11 cellular contexts compared by ENCODE assay signal in genomic region chrX:9538544-9539045, GRCh38.
DNase-seq lines count a peak whose midpoint lies in the region; ATAC-seq and TF ChIP-seq lines count a peak whose summit lies in the region.
"Had no signal": no experiment of that assay in that cellular context is flagged by ENCODE, and none has a peak within 500 bp of the region (broad histone marks: within the 10 kb centered on the region; RNA-seq: fewer than 3 reads in every experiment).

No MANE protein-coding gene starts in this region.

- no peaks in the 10 kb centered on the region for H3K9me3 Mint-ChIP-seq in naive thymus-derived CD8-positive, alpha-beta T cell
- H3K9me3 Mint-ChIP-seq: activated T-cell treated with anti-CD3 and anti-CD28 coated beads, Interleukin-2, amount 50 U/mL, for 24 hours had no signal

- TF ChIP-seq POLR2A in Peyer's patch (IDR thresholded peaks at IDR 0.05): no peak

- POLR2A ChIA-PET in naive thymus-derived CD8-positive, alpha-beta T cell (lab: Charles Lee): no interaction called here

- no peaks in the 10 kb centered on the region for H3K4me1 ChIP-seq in Peyer's patch
- no peaks in the 10 kb centered on the region for H3K4me1 ChIP-seq in effector memory CD4-positive, alpha-beta T cell (ENCODE audit: control insufficient read depth, insufficient read depth, low read length, poor library complexity, severe bottlenecking)

- DNase-seq in G401 (ENCODE audit: low spot score): peak; percentile 80
- DNase-seq in NCI-H1694 treated with DMSO at 0.1 percent for 48 hours (lab: John Stamatoyannopoulos, UW): peak; percentile 61
- DNase-seq in Peyer's patch: peak in 2 of 3 donors; percentile 65 to 70
- peak in 1 of 10 donors; percentile 5 for DNase-seq in naive thymus-derived CD8-positive, alpha-beta T cell
- DNase-seq in effector memory CD4-positive, alpha-beta T cell: no peak
- DNase-seq in iPS-NIHi11 (ENCODE audit: low spot score): no peak
- DNase-seq: activated T-cell treated with anti-CD3 and anti-CD28 coated beads, Interleukin-2, amount 50 U/mL, for 24 hours; PC-9 had no signal

- H3K27me3 ChIP-seq in Peyer's patch: no peaks in the 10 kb centered on the region
- no peaks in the 10 kb centered on the region for H3K27me3 ChIP-seq in effector memory CD4-positive, alpha-beta T cell (replicated peaks; ENCODE audit: control insufficient read depth, insufficient read depth, low read length, poor library complexity, severe bottlenecking)
- H3K27me3 ChIP-seq: ovary had no signal

- H3K27ac Mint-ChIP-seq in naive thymus-derived CD8-positive, alpha-beta T cell: peak overlapping the region in 6 of 10 donors; percentile 30 to 92 (median 62)
- H3K27ac Mint-ChIP-seq: activated T-cell treated with anti-CD3 and anti-CD28 coated beads, Interleukin-2, amount 50 U/mL, for 24 hours; IgD-negative memory B cell had no signal

- H3K36me3 Mint-ChIP-seq in naive thymus-derived CD8-positive, alpha-beta T cell: peaks cover 4 to 19% (median 7%) of the 10 kb centered on the region in 3 donors

- ATAC-seq in naive thymus-derived CD8-positive, alpha-beta T cell: peak; percentile 28 to 54
- no peak for ATAC-seq in HG03196 (IDR thresholded peaks at IDR 0.05; ENCODE audit: unreplicated experiment)

- H3K36me3 ChIP-seq in Peyer's patch: no peaks in the 10 kb centered on the region
- no peaks in the 10 kb centered on the region for H3K36me3 ChIP-seq in effector memory CD4-positive, alpha-beta T cell (ENCODE audit: control insufficient read depth, insufficient read depth, low read length)
- H3K36me3 ChIP-seq: ovary had no signal

- peak overlapping the region in 1 of 4 donors; percentile 3 for H3K27ac ChIP-seq in Peyer's patch
- H3K27ac ChIP-seq in effector memory CD4-positive, alpha-beta T cell (ENCODE audit: insufficient read depth, low read length, poor library complexity, severe bottlenecking): no peak overlapping the region
- H3K27ac ChIP-seq: ovary, PC-9 had no signal

- TF ChIP-seq CTCF in Peyer's patch (IDR thresholded peaks at IDR 0.05): no peak

- no peaks in the 10 kb centered on the region for H3K9me3 ChIP-seq in Peyer's patch
- no peaks in the 10 kb centered on the region for H3K9me3 ChIP-seq in effector memory CD4-positive, alpha-beta T cell (ENCODE audit: control insufficient read depth, low read length)
- H3K9me3 ChIP-seq: ovary had no signal

- no peaks in the 10 kb centered on the region for H3K27me3 Mint-ChIP-seq in naive thymus-derived CD8-positive, alpha-beta T cell

- no peak overlapping the region for H3K4me3 ChIP-seq in Peyer's patch
- H3K4me3 ChIP-seq in effector memory CD4-positive, alpha-beta T cell (ENCODE audit: insufficient read depth, low read depth, low read length, poor library complexity, severe bottlenecking): no peak overlapping the region
- H3K4me3 ChIP-seq: ovary, PC-9 had no signal

- peak overlapping the region in 6 of 10 donors; percentile 8 to 49 (median 22) for H3K4me3 Mint-ChIP-seq in naive thymus-derived CD8-positive, alpha-beta T cell
- H3K4me3 Mint-ChIP-seq: activated T-cell treated with anti-CD3 and anti-CD28 coated beads, Interleukin-2, amount 50 U/mL, for 24 hours; IgD-negative memory B cell had no signal

- peaks cover 18 to 55% (median 42%) of the 10 kb centered on the region in 4 donors for H3K4me1 Mint-ChIP-seq in naive thymus-derived CD8-positive, alpha-beta T cell

- in situ Hi-C loops in G401 (cut with HindIII; ENCODE audit: low sequenced_read_pairs): no loop called here

Comparison
In these comparisons a context has a peak if more than half of its experiments do, and no peak if none do; other contexts are left out.
1. DNase-seq: peak in G401 (single experiment), NCI-H1694 treated with DMSO at 0.1 percent for 48 hours (single experiment) and Peyer's patch (2 of 3); none in effector memory CD4-positive, alpha-beta T cell (0 of 3) and iPS-NIHi11 (single experiment).